ENCODE assay signal across 1 cellular context in the genomic region with DNA sequence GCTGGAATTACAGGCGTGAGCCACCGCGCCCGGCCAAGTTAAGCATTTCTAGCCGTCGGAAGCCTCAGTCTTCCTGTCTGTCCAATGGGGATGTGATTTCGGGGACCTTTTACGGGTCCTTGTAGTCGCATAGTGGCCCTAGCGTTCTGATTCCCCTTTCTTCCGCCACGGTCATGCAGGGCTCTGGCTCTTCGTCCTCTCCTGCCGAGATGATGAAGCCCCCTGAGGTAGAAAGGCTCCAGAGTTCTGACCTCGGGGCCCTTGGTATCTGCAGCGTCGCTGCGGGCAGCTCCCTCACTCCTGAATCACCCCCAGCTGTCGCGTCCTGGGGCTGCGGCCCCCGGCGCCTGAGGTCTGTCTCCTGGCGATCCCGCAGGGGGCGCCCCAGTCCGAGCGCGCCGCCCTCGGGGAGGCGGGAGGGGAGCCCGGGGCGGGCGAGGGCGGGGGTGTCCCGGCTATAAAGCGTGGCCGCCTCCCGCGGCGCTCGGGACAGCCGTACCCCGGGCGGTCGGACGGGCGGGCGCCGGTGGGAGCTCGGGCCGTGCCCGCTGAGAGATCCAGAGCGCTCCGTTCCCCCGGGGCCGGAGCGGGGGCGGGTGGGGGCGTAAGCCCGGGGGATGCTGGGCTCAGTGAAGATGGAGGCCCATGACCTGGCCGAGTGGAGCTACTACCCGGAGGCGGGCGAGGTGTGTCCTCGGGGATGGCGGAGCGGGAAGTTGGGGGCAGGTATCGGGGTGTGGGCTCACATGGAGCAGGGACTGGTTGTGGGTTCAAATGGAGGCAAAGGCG.
TF ChIP-seq lines count a peak whose summit lies in the region.

Gene FOXA3 (plus strand): TSS at position 487 of the 789 bp plus-strand sequence. CDS start 131 bp downstream, at position 618.

TF ChIP-seq in endothelial cell of umbilical vein, 7 proteins besides CTCF, POLR2A, EP300 and RAD21 (continued from another document):
- TF ChIP-seq MAX (IDR thresholded peaks at IDR 0.05; ENCODE audit: insufficient read depth, insufficient read length) (no peak), FOS (IDR thresholded peaks at IDR 0.05; ENCODE audit: borderline replicate concordance, insufficient read depth, low read length) (no peak), EZH2 (IDR thresholded peaks at IDR 0.05; ENCODE audit: borderline replicate concordance, low read depth, low read length, severe bottlenecking) (peak; percentile 68)
